In genomic region chr2:231033147-231034132, GRCh38 we compare ENCODE assay signal across 17 cellular contexts. TPM values are rescaled to one million over a fixed set of nuclear protein-coding genes. Genes with fewer than 3 reads are reported as not detected.
DNase-seq lines count a peak whose midpoint lies in the region; ATAC-seq and TF ChIP-seq lines count a peak whose summit lies in the region.
"Had no signal": no experiment of that assay in that cellular context is flagged by ENCODE, and none has a peak within 500 bp of the region (broad histone marks: within the 10 kb centered on the region; RNA-seq: fewer than 3 reads in every experiment).

No MANE protein-coding gene starts in this region.

- H3K27me3 ChIP-seq in hepatocyte (peaks cover 3% of the 10 kb centered on the region), right lobe of liver (no peaks in the 10 kb centered on the region)

- ATAC-seq in right lobe of liver: peak; percentile 6 to 61 (median 30)
- ATAC-seq: K562 had no signal

- H3K36me3 ChIP-seq in hepatocyte (replicated peaks; ENCODE audit: insufficient read depth, low read depth) (no peaks in the 10 kb centered on the region), right lobe of liver (no peaks in the 10 kb centered on the region)
- H3K36me3 ChIP-seq: HAP-1 had no signal

- 61% methylated on average over 10 of the region's 11 CpGs for WGBS in hepatocyte (ENCODE audit: low lambda C conversion rate, missing lambda C conversion rate)
- WGBS in right lobe of liver (ENCODE audit: insufficient coverage, low coverage, low lambda C conversion rate, missing lambda C conversion rate): 44% methylated on average over 10 of the region's 11 CpGs

- H3K4me3 ChIP-seq in hepatocyte (no peak overlapping the region), right lobe of liver (peak overlapping the region in 1 of 3 donors; percentile 28)
- H3K4me3 ChIP-seq: HAP-1, K562 had no signal

- TF ChIP-seq POLR2A in right lobe of liver (IDR thresholded peaks at IDR 0.05): no peak

- intact Hi-C loops in right lobe of liver (cut with DNase I) (no loop called here), posterior vena cava (cut with DNase I) (no loop called here)

- peak overlapping the region; percentile 45 for H2AFZ ChIP-seq in hepatocyte

- no peaks in the 10 kb centered on the region for H4K20me1 ChIP-seq in hepatocyte (ENCODE audit: insufficient read depth, poor library complexity, severe bottlenecking)

- no peak for DNase-seq in hepatocyte (ENCODE audit: low spot score)
- DNase-seq in right lobe of liver: peak in 1 of 3 donors; percentile 79
- DNase-seq in SIG-M5 treated with dmso at 0.1 percent for 504 hours (lab: John Stamatoyannopoulos, UW; ENCODE audit: unreplicated experiment): no peak
- DNase-seq in stimulated activated CD8-positive, alpha-beta memory T cell treated with anti-CD3 and anti-CD28 coated beads, Interleukin-4, amount 100 ng/mL, for 48 hours: no peak
- no peak for DNase-seq in posterior vena cava (ENCODE audit: low spot score)
- no peak for DNase-seq in OCI-M1 (lab: John Stamatoyannopoulos, UW)
- DNase-seq: CD8-positive, alpha-beta memory T cell; DMS53; GF-D8; HFFc6 had no signal

- H3K9me2 ChIP-seq in hepatocyte (replicated peaks; ENCODE audit: insufficient read depth): no peaks in the 10 kb centered on the region

- TF ChIP-seq CTCF in C4-2B (conservative IDR thresholded peaks at IDR 0.05): no peak
- no peak for TF ChIP-seq CTCF in hepatocyte (IDR thresholded peaks at IDR 0.05; ENCODE audit: poor library complexity)
- TF ChIP-seq CTCF in right lobe of liver (IDR thresholded peaks at IDR 0.05): no peak

- peaks cover 12% of the 10 kb centered on the region for H3K79me2 ChIP-seq in hepatocyte

- H3K27ac ChIP-seq in C4-2B (peak overlapping the region; percentile 68), hepatocyte (peak overlapping the region; percentile 94), right lobe of liver (peak overlapping the region; percentile 43 to 89 (median 44))
- H3K27ac ChIP-seq: HL-60 had no signal

- peak overlapping the region; percentile 61 for H3K4me2 ChIP-seq in hepatocyte

- H3K9me3 ChIP-seq in hepatocyte (ENCODE audit: low read depth) (no peaks in the 10 kb centered on the region), right lobe of liver (no peaks in the 10 kb centered on the region)
- H3K9me3 ChIP-seq: HAP-1 had no signal

- peaks cover 23% of the 10 kb centered on the region for H3K4me1 ChIP-seq in hepatocyte (ENCODE audit: insufficient read depth)
- peaks cover 0 to 42% (median 16%) of the 10 kb centered on the region in 4 donors for H3K4me1 ChIP-seq in right lobe of liver
- H3K4me1 ChIP-seq: HAP-1 had no signal

RNA-seq across cellular contexts. Expression of gene C2orf72, which starts 3.9 kb away (rescaled TPM):
- total RNA-seq in hepatocyte: 108 and 112 TPM in 2 replicates
- polyA plus RNA-seq in hepatocyte: 64.1 and 86.9 TPM in 2 replicates
- 100 to 1,000 TPM in 2 of 6 experiments, 10 to 100 TPM in 4; 76.0 to 167 (median 85.9) TPM for total RNA-seq in right lobe of liver
- total RNA-seq in posterior vena cava: under 1 TPM in 1 of 2 donors, not detected in 1; 0.24 TPM
- total RNA-seq: A673, HFFc6 had no signal
- polyA plus RNA-seq: CD8-positive, alpha-beta memory T cell had no signal

RNA-seq across cellular contexts. Expression of gene PSMD1, which starts 23.2 kb away (rescaled TPM):
- total RNA-seq in hepatocyte (92.9 and 93.6 TPM in 2 replicates), right lobe of liver (10 to 100 TPM; 46.4 to 62.3 (median 55.5) TPM), posterior vena cava (10 to 100 TPM; 76.9 to 89.3 TPM)
- polyA plus RNA-seq in hepatocyte: 96.3 and 106 TPM in 2 replicates

RNA-seq across cellular contexts. Expression of gene SPATA3, which starts 37.5 kb away (rescaled TPM):
- total RNA-seq in hepatocyte (not detected in 2 replicates), right lobe of liver (not detected), posterior vena cava (not detected)
- polyA plus RNA-seq in hepatocyte: not detected in 2 replicates
- total RNA-seq: A673, H1, HFFc6, K562 had no signal
- polyA plus RNA-seq: BJ; CD8-positive, alpha-beta memory T cell; H1; K562 had no signal

Comparison
In these comparisons a context has a peak if more than half of its experiments do, and no peak if none do; other contexts are left out.
1. H3K27ac ChIP-seq: peak in every context shown above with its lines; median percentile 94 in hepatocyte; 68 in C4-2B; 44 in right lobe of liver.
2. RNA of gene C2orf72, which starts 3.9 kb away (total RNA-seq): 108 to 112 TPM in hepatocyte and 76.0 to 167 TPM in right lobe of liver; 0.24 TPM in posterior vena cava; every median in the first group is over 10 times any median in the second.